ENCODE assay signal across 19 cellular contexts in the genomic region with DNA sequence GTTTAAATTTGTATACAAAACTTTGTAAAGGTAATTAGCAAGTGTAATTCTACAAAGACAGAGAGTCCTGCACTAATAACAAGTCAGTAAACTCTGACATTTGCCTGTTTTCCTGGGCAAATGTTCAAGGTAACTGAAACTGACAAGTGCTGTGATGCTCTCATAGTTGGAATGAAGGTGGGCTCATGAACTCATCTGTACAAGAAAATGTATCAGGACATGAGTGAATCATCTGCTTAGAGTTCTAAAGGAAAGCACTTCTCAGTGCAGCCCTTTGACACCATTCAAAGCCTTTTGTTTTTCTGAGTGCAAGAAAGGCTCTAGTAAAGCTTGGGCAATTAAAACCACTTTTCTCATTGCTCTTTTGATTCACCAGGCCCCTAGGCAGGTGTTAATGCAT.
"Had no signal": no experiment of that assay in that cellular context is flagged by ENCODE, and none has a peak within 500 bp of the region (broad histone marks: within the 10 kb centered on the region; RNA-seq: fewer than 3 reads in every experiment).

No MANE protein-coding gene starts in this region.

- H3K4me1 Mint-ChIP-seq: immature natural killer cell, nephron progenitor cell had no signal

- H3K36me3 ChIP-seq: colonic mucosa, esophagus squamous epithelium, neutrophil, suprapubic skin, thyroid gland had no signal

- H3K36me3 Mint-ChIP-seq: immature natural killer cell, type B pancreatic cell had no signal

- FAIRE-seq: kidney, urothelium cell line had no signal

- H3K4me3 Mint-ChIP-seq: immature natural killer cell; naive thymus-derived CD4-positive, alpha-beta T cell; nephron progenitor cell; type B pancreatic cell had no signal

- DNase-seq: colonic mucosa; dermis blood vessel endothelial cell; esophagus squamous epithelium; immature natural killer cell; kidney; mammary epithelial cell; naive thymus-derived CD4-positive, alpha-beta T cell; nephron progenitor cell; psoas muscle; retina; stimulated activated CD4-positive, alpha-beta T cell treated with anti-CD3 and anti-CD28 coated beads, Interleukin-2, amount 100 ng/mL, for 24 hours; stimulated activated naive CD4-positive, alpha-beta T cell; thyroid gland had no signal

- H3K4me3 ChIP-seq: colonic mucosa, esophagus squamous epithelium, psoas muscle, suprapubic skin, thyroid gland had no signal

- H3K9me3 ChIP-seq: colonic mucosa, esophagus squamous epithelium, neutrophil, psoas muscle, suprapubic skin, thyroid gland had no signal

- H3K4me1 ChIP-seq: colonic mucosa, esophagus squamous epithelium, psoas muscle, suprapubic skin had no signal

- H3K27me3 Mint-ChIP-seq: type B pancreatic cell had no signal

- H3K27ac ChIP-seq: colonic mucosa, esophagus squamous epithelium, neutrophil, psoas muscle, suprapubic skin, thyroid gland had no signal

- H3K9me3 Mint-ChIP-seq: type B pancreatic cell had no signal

- H3K27me3 ChIP-seq: colonic mucosa, esophagus squamous epithelium, neutrophil, suprapubic skin, thyroid gland had no signal

- ATAC-seq: left lobe of liver; naive thymus-derived CD4-positive, alpha-beta T cell; psoas muscle; sciatic nerve had no signal

- H3K27ac Mint-ChIP-seq: nephron progenitor cell, type B pancreatic cell had no signal
